8 cellular contexts compared by ENCODE assay signal in the genomic region with DNA sequence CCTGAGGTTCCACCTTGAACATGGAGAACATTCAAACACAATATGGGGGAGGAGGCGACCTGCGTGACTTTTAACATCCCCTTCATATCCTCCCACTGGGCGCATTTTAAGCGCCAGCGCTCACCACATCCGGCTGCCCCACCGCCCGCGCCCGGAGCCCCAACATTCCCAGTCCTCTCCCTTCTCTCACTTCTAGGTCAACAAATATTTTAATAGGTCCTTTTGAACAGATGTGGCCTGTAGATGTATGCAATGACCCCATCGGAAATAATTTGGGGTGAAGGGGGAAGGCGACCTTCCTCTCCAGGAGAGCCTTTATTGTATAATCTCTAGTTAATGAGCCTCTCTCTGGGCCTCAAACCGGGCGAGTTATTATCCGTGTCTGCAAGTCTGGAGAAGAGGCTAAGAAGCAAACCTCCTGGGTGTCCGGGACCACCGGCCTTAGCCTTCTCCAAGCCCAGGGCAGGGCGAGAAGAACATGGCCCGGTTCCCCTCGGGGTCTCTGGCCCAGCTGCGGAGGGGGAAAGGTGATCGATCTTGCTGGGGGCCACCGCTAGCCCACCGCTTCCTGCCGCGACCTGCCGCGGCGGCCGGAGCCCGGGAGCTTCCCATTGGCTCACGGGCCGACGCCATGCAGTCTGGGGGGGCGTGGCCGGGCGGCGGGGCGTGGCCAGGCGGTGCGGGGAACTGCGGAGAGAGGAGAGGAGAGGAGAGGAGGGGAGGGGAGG.
A peak's percentile ranks its signal among the peaks of the same experiment; 100 is the strongest.
DNase-seq lines count a peak whose midpoint lies in the region; ATAC-seq and TF ChIP-seq lines count a peak whose summit lies in the region.

No MANE protein-coding gene starts in this region.

- H3K9ac ChIP-seq in NT2/D1 (ENCODE audit: insufficient read length, low read depth) (peak overlapping the region; percentile 88), neural progenitor cell (no peak overlapping the region)

- H3K27ac Mint-ChIP-seq in Calu3 (ENCODE audit: unreplicated experiment): peak overlapping the region; percentile 50
- peak overlapping the region; percentile 13 for H3K27ac Mint-ChIP-seq in neural progenitor cell

- H3K27ac ChIP-seq in neural progenitor cell (no peak overlapping the region), stomach (no peak overlapping the region)

- H3K4me3 ChIP-seq in NT2/D1 (ENCODE audit: insufficient read length, low read depth) (peak overlapping the region; percentile 64), foreskin fibroblast (ENCODE audit: low read depth in 1 of 2, low read length in 2 of 2) (peak overlapping the region; percentile 56 to 63), neural progenitor cell (peak overlapping the region; percentile 64), stomach (peak overlapping the region; percentile 53 to 91 (median 69))

- WGBS in stomach, 5 donors: 3 to 26% (median 11%) methylated on average over 15 to 39 of the region's 42 CpGs

- H3K4me1 Mint-ChIP-seq in Calu3 (ENCODE audit: low read depth, unreplicated experiment) (peaks cover 8% of the 10 kb centered on the region), neural progenitor cell (peaks cover 22% of the 10 kb centered on the region)

- peaks cover 30% of the 10 kb centered on the region for H3F3A ChIP-seq in neural progenitor cell (ENCODE audit: low read depth)

- H3K9me3 ChIP-seq in NT2/D1 (ENCODE audit: insufficient read depth, low read length): peaks cover 12% of the 10 kb centered on the region; the same call in 1 of the 2 replicates
- no peaks in the 10 kb centered on the region for H3K9me3 ChIP-seq in neural progenitor cell (ENCODE audit: low read depth)
- no peaks in the 10 kb centered on the region for H3K9me3 ChIP-seq in stomach

- H3K36me3 Mint-ChIP-seq in Calu3 (ENCODE audit: insufficient read depth, unreplicated experiment) (peaks cover 21% of the 10 kb centered on the region), neural progenitor cell (peaks cover 6% of the 10 kb centered on the region)

- BruUV-seq in Calu3 (replicated peaks; lab: Mats Ljungman, UMichigan): no TSS peak

- DNase-seq in Calu3: peak; percentile 94
- peak; percentile 82 for DNase-seq in NT2/D1 (ENCODE audit: low read depth, low spot score)
- peak; percentile 15 for DNase-seq in activated T-helper 9 cell treated with anti-CD3 and anti-CD28 coated beads, Interleukin-2, amount 50 U/mL, for 16 hours (ENCODE audit: low read depth)
- DNase-seq in foreskin fibroblast: peak; percentile 78 to 94
- DNase-seq in neural progenitor cell (ENCODE audit: low spot score): peak; percentile 92
- DNase-seq in stomach: peak; percentile 83

- intact Hi-C loops in Calu3 (cut with micrococcal nuclease; ENCODE audit: unreplicated experiment): no loop called here
- intact Hi-C loops in stomach (cut with DNase I; ENCODE audit: low total_unique reads): no loop called here

- H3K9me3 Mint-ChIP-seq in Calu3 (ENCODE audit: low read depth, unreplicated experiment): no peaks in the 10 kb centered on the region
- peaks cover 9% of the 10 kb centered on the region for H3K9me3 Mint-ChIP-seq in neural progenitor cell

- TF ChIP-seq CTCF in Calu3 (IDR thresholded peaks at IDR 0.05; ENCODE audit: unreplicated experiment) (no peak), foreskin fibroblast (IDR thresholded peaks at IDR 0.05; ENCODE audit: low read depth, low read length) (no peak), neural progenitor cell (IDR thresholded peaks at IDR 0.05) (no peak), stomach (IDR thresholded peaks at IDR 0.05) (no peak)

- peak; percentile 61 for ATAC-seq in HG02571 (IDR thresholded peaks at IDR 0.05; ENCODE audit: unreplicated experiment)
- no peak for ATAC-seq in GM18873 (IDR thresholded peaks at IDR 0.05; ENCODE audit: low FRiP score, unreplicated experiment)

- H3K27me3 ChIP-seq in NT2/D1 (ENCODE audit: insufficient read depth, insufficient read length) (peaks cover 11% of the 10 kb centered on the region), neural progenitor cell (peaks cover 27% of the 10 kb centered on the region), stomach (peaks cover 4 to 52% (median 24%) of the 10 kb centered on the region in 3 donors)

- CTCF ChIA-PET in Calu3 (lab: Charles Lee): interaction anchor here (0.5 to 1.0 kb wide), 7 partner anchors 13 to 1120 kb away, joined by 3 to 6 read pairs (median 4); no protein-coding TSS in a partner anchor

- no peak for TF ChIP-seq EP300 in stomach (IDR thresholded peaks at IDR 0.05)

- H3K36me3 ChIP-seq in NT2/D1 (ENCODE audit: insufficient read depth, insufficient read length, low read length): no peaks in the 10 kb centered on the region
- H3K36me3 ChIP-seq in neural progenitor cell: no peaks in the 10 kb centered on the region
- no peaks in the 10 kb centered on the region for H3K36me3 ChIP-seq in stomach

- peak overlapping the region; percentile 97 for H3K4me3 Mint-ChIP-seq in Calu3 (ENCODE audit: low read depth, unreplicated experiment)
- peak overlapping the region; percentile 87 for H3K4me3 Mint-ChIP-seq in neural progenitor cell

- peak overlapping the region; percentile 59 for H2AFZ ChIP-seq in neural progenitor cell (replicated peaks)

- no peak for TF ChIP-seq POLR2A in stomach (IDR thresholded peaks at IDR 0.05)

- peaks cover 3% of the 10 kb centered on the region for H4K20me1 ChIP-seq in neural progenitor cell (ENCODE audit: low read depth)

- H3K4me2 ChIP-seq in neural progenitor cell: peak overlapping the region; percentile 86

- no peaks in the 10 kb centered on the region for H3K4me1 ChIP-seq in NT2/D1 (ENCODE audit: insufficient read depth, insufficient read length)
- H3K4me1 ChIP-seq in neural progenitor cell: peaks cover 17% of the 10 kb centered on the region
- H3K4me1 ChIP-seq in stomach: peaks cover 16 to 22% (median 21%) of the 10 kb centered on the region in 4 donors

- H3K79me2 ChIP-seq in neural progenitor cell (ENCODE audit: low read depth): no peaks in the 10 kb centered on the region

- H3K27me3 Mint-ChIP-seq in Calu3 (ENCODE audit: unreplicated experiment) (peaks cover 30% of the 10 kb centered on the region), neural progenitor cell (ENCODE audit: insufficient read depth, low read depth) (peaks cover 25% of the 10 kb centered on the region)

Comparison
In these comparisons a context has a peak if more than half of its experiments do, and no peak if none do; other contexts are left out.
1. DNase-seq: peak in every context shown above with its lines; median percentile 94 in Calu3; 92 in neural progenitor cell; 86 in foreskin fibroblast; 83 in stomach; 82 in NT2/D1; 15 in activated T-helper 9 cell treated with anti-CD3 and anti-CD28 coated beads, Interleukin-2, amount 50 U/mL, for 16 hours.